ENCODE assay signal across 28 cellular contexts in the genomic region with DNA sequence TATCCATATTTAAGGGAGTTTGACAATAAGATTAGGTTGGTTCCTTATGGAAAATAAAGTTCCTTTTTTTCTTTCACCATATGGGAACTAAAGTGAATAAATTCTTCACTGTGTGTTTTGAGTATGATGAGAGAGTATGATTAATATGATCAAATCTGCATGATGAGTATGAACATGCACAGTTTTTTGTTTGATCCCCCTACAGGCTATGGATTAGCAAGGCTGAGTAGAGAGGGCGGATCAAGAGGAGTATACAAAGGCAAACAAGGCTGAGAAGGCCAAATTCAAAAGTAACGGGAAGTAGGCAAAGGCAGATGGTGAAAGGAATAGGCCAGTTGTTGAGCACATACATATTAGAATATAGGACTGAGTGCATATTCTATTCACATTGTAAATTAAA.
"Had no signal": no experiment of that assay in that cellular context is flagged by ENCODE, and none has a peak within 500 bp of the region (broad histone marks: within the 10 kb centered on the region; RNA-seq: fewer than 3 reads in every experiment).

No MANE protein-coding gene starts in this region.

- H2AFZ ChIP-seq: hepatocyte had no signal

- H3K4me3 ChIP-seq: adrenal gland, body of pancreas, cardiac muscle cell, colonic mucosa, gastroesophageal sphincter, heart right ventricle, hepatocyte had no signal

- H3K9me3 ChIP-seq: adrenal gland, body of pancreas, colonic mucosa, gastroesophageal sphincter had no signal

- H3K4me1 ChIP-seq: adrenal gland, body of pancreas, colonic mucosa, gastroesophageal sphincter, heart right ventricle had no signal

- H3K27ac ChIP-seq: adrenal gland, body of pancreas, cardiac muscle cell, colonic mucosa, epithelial cell of prostate, gastroesophageal sphincter, heart right ventricle, hepatocyte had no signal

- H3K4me2 ChIP-seq: hepatocyte had no signal

- H3K36me3 ChIP-seq: adrenal gland, cardiac muscle cell, colonic mucosa, gastroesophageal sphincter, heart right ventricle had no signal

- H3K79me2 ChIP-seq: hepatocyte had no signal

- ATAC-seq: activated CD8-positive, alpha-beta memory T cell treated with anti-CD3 and anti-CD28 coated beads, Interleukin-2, amount 10 ng/mL, durations not matched to agents 7 days and 5 days; activated CD8-positive, alpha-beta T cell treated with anti-CD3 and anti-CD28 coated beads, Interleukin-2, amount 10 ng/mL, durations not matched to agents 7 days and 5 days; activated naive CD8-positive, alpha-beta T cell treated with anti-CD3 and anti-CD28 coated beads, Interleukin-2, amount 50 U/mL, for 24 hours; body of pancreas; gastroesophageal sphincter; heart right ventricle had no signal

- H3K27me3 ChIP-seq: adrenal gland, body of pancreas, cardiac muscle cell, colonic mucosa, gastroesophageal sphincter, heart right ventricle, hepatocyte had no signal

- DNase-seq: activated CD4-positive, alpha-beta T cell treated with anti-CD3 and anti-CD28 coated beads for 1 hour; activated CD4-positive, alpha-beta T cell treated with anti-CD3 and anti-CD28 coated beads for 4 hours; activated CD4-positive, alpha-beta T cell treated with anti-CD3 and anti-CD28 coated beads, Interleukin-2, amount 10 ng/mL, durations not matched to agents 7 days and 5 days; activated CD4-positive, alpha-beta T cell treated with anti-CD3 and anti-CD28 coated beads, Interleukin-2, amount 50 U/mL, for 4 hours; activated CD8-positive, alpha-beta memory T cell treated with anti-CD3 and anti-CD28 coated beads, Interleukin-2, amount 10 ng/mL, durations not matched to agents 7 days and 5 days; activated CD8-positive, alpha-beta memory T cell treated with anti-CD3 and anti-CD28 coated beads, Interleukin-2, amount 50 U/mL, for 4 hours; activated CD8-positive, alpha-beta T cell treated with anti-CD3 and anti-CD28 coated beads, Interleukin-2, amount 10 ng/mL, durations not matched to agents 7 days and 5 days; activated effector memory CD4-positive, alpha-beta T cell treated with anti-CD3 and anti-CD28 coated beads, Interleukin-2, amount 50 U/mL, for 16 hours; activated naive CD4-positive, alpha-beta T cell treated with anti-CD3 and anti-CD28 coated beads for 36 hours; activated naive CD8-positive, alpha-beta T cell treated with anti-CD3 and anti-CD28 coated beads for 36 hours; activated naive CD8-positive, alpha-beta T cell treated with anti-CD3 and anti-CD28 coated beads, Interleukin-2, amount 50 U/mL, for 24 hours; activated T-cell treated with anti-CD3 and anti-CD28 coated beads, Interleukin-2, amount 50 U/mL, for 1 hour; activated T-cell treated with anti-CD3 and anti-CD28 coated beads, Interleukin-2, amount 50 U/mL, for 48 hours; adrenal gland; amygdala; aorta; body of pancreas; central memory CD4-positive, alpha-beta T cell; cerebellar nuclear complex; colonic mucosa; effector CD8-positive, alpha-beta T cell; foreskin fibroblast; heart right ventricle; T-helper 2 cell had no signal
